28 cellular contexts compared by ENCODE assay signal in genomic region chr10:68253356-68253755, GRCh38.
"Had no signal": no experiment of that assay in that cellular context is flagged by ENCODE, and none has a peak within 500 bp of the region (broad histone marks: within the 10 kb centered on the region; RNA-seq: fewer than 3 reads in every experiment).

No MANE protein-coding gene starts in this region.

- H3K27ac ChIP-seq: adrenal gland, body of pancreas, colonic mucosa, dorsolateral prefrontal cortex had no signal

- DNase-seq: activated CD4-positive, alpha-beta memory T cell treated with anti-CD3 and anti-CD28 coated beads, Interleukin-2, amount 10 ng/mL, durations not matched to agents 7 days and 5 days; activated CD4-positive, alpha-beta T cell treated with anti-CD3 and anti-CD28 coated beads for 1 hour; activated CD4-positive, alpha-beta T cell treated with anti-CD3 and anti-CD28 coated beads for 4 hours; activated CD4-positive, alpha-beta T cell treated with anti-CD3 and anti-CD28 coated beads, Interleukin-2, amount 10 ng/mL, durations not matched to agents 7 days and 5 days; activated CD4-positive, alpha-beta T cell treated with anti-CD3 and anti-CD28 coated beads, Interleukin-2, amount 50 U/mL, for 4 hours; activated CD8-positive, alpha-beta memory T cell treated with anti-CD3 and anti-CD28 coated beads, Interleukin-2, amount 50 U/mL, for 48 hours; activated effector memory CD4-positive, alpha-beta T cell treated with Interleukin-2 at 50 U/mL for 16 hours; activated naive CD4-positive, alpha-beta T cell treated with anti-CD3 and anti-CD28 coated beads for 36 hours; activated naive CD8-positive, alpha-beta T cell treated with anti-CD3 and anti-CD28 coated beads for 36 hours; activated naive CD8-positive, alpha-beta T cell treated with anti-CD3 and anti-CD28 coated beads, Interleukin-2, amount 50 U/mL, for 24 hours; activated T-cell treated with anti-CD3 and anti-CD28 coated beads, Interleukin-2, amount 50 U/mL, for 4 hours; adrenal gland; amygdala; aorta; body of pancreas; caudate nucleus; cerebellar nuclear complex; colonic mucosa; dorsolateral prefrontal cortex; effector memory CD4-positive, alpha-beta T cell; endodermal cell; foreskin fibroblast; head of caudate nucleus; hippocampal formation; T-helper 2 cell had no signal

- H3K4me3 ChIP-seq: adrenal gland, body of pancreas, colonic mucosa, dorsolateral prefrontal cortex had no signal

- ATAC-seq: activated naive CD8-positive, alpha-beta T cell treated with anti-CD3 and anti-CD28 coated beads, Interleukin-2, amount 50 U/mL, for 24 hours; activated T-cell treated with anti-CD3 and anti-CD28 coated beads, Interleukin-2, amount 50 U/mL, for 4 hours; activated T-helper 17 cell treated with anti-CD3 and anti-CD28 coated beads, Interleukin-2, amount 50 U/mL, for 72 hours; body of pancreas; esophagus mucosa; WTC11 had no signal
